In genomic region chr9:109013678-109014145, GRCh38 we compare ENCODE assay signal across 8 cellular contexts. TPM values are rescaled to one million over a fixed set of nuclear protein-coding genes. Genes with fewer than 3 reads are reported as not detected.
DNase-seq lines count a peak whose midpoint lies in the region; ATAC-seq, FAIRE-seq and TF ChIP-seq lines count a peak whose summit lies in the region.

No MANE protein-coding gene starts in this region.

- WGBS in K562 (ENCODE audit: insufficient coverage, low coverage, missing lambda C conversion rate): under 1% methylated on average over 9 of the region's 12 CpGs
- 1 to 4% methylated on average over 9 to 10 of the region's 12 CpGs for WGBS in lower leg skin, 2 donors

- H3K27ac ChIP-seq in K562 (ENCODE audit: extremely low read depth, low read depth, low read length): peak overlapping the region; percentile 68
- peak overlapping the region; percentile 91 to 97 for H3K27ac ChIP-seq in tibial artery

- no peaks in the 10 kb centered on the region for H3K9me3 ChIP-seq in K562 (replicated peaks; ENCODE audit: control insufficient read depth, insufficient read depth, low read depth, low read length)
- H3K9me3 ChIP-seq in tibial artery: no peaks in the 10 kb centered on the region

- H3K9me1 ChIP-seq in K562 (ENCODE audit: control insufficient read depth, insufficient read depth, low read length): no peaks in the 10 kb centered on the region

- H4K20me1 ChIP-seq in K562 (replicated peaks; ENCODE audit: control insufficient read depth, insufficient read depth, low read length): no peaks in the 10 kb centered on the region; the same call in 1 of the 2 replicates

- TF ChIP-seq EP300 in K562 (IDR thresholded peaks at IDR 0.05; ENCODE audit: low read length): no peak

- TF ChIP-seq POLR2A in K562 (conservative IDR thresholded peaks at IDR 0.05) (0 out of 2 replicates have a peak, but pooled peaks have one; percentile 1), lower leg skin (IDR thresholded peaks at IDR 0.05) (no peak)

- H3K79me2 ChIP-seq in K562 (ENCODE audit: control insufficient read depth, insufficient read depth, low read length): peaks cover 44% of the 10 kb centered on the region

- CTCF ChIA-PET in K562 (lab: Yijun Ruan, JAX; ENCODE audit: low intra/inter-chr PET ratio): no interaction called here

- H3K9ac ChIP-seq in K562 (ENCODE audit: insufficient read depth in 1 of 2, low read depth in 2 of 2, low read length in 2 of 2): peak overlapping the region; percentile 50 to 82; a peak in 3 of 4 replicates

- ATAC-seq in K562 (no peak), HG03571 (IDR thresholded peaks at IDR 0.05; ENCODE audit: unreplicated experiment) (no peak)

- intact Hi-C loops in K562 (cut with micrococcal nuclease): loop anchor here (5.0 kb wide), 3 partner anchors 81 to 119 kb away; partner anchors contain the start of genes ABITRAM, ELP1 and TMEM245
- intact Hi-C loops in lower leg skin (cut with DNase I; ENCODE audit: low total_unique reads): no loop called here
- intact Hi-C loops in tibial artery (cut with DNase I; ENCODE audit: low total_unique reads): loop anchor here (5.0 to 10.0 kb wide), 2 partner anchors 79 to 104 kb away; partner anchors contain the start of genes ABITRAM, ELP1 and TMEM245

- peak overlapping the region; percentile 96 for H2AFZ ChIP-seq in K562 (ENCODE audit: low read depth, low read length)

- H3K27me3 ChIP-seq in K562 (ENCODE audit: control insufficient read depth in 2 of 2, insufficient read depth in 2 of 2, low read length in 2 of 2) (no peaks in the 10 kb centered on the region), tibial artery (no peaks in the 10 kb centered on the region)

- POLR2A ChIA-PET in K562 (lab: Yijun Ruan, JAX): no interaction called here

- DNase-seq in AG09309 (ENCODE audit: low read depth) (peak; percentile 45), HS-5 (ENCODE audit: low read depth) (peak; percentile 51), K562 (ENCODE audit: extremely low read depth in 1 of 4, low spot score in 3 of 4) (no peak), lower leg skin (ENCODE audit: low spot score in 2 of 2) (no peak), tibial artery (no peak), GDM1 (lab: John Stamatoyannopoulos, UW) (no peak), KG1 (lab: John Stamatoyannopoulos, UW) (no peak)

- BruUV-seq in K562 (replicated peaks; lab: Mats Ljungman, UMichigan): no TSS peak

- H3K4me2 ChIP-seq in K562 (ENCODE audit: insufficient read depth, low read length): peak overlapping the region; percentile 76

- in situ Hi-C loops in K562 (cut with MboI): no loop called here

- H3K4me3 ChIP-seq in AG09309 (ENCODE audit: control insufficient read depth, low read depth, low read length) (peak overlapping the region; percentile 81), K562 (peak overlapping the region; percentile 81), lower leg skin (ENCODE audit: low read depth, poor library complexity, severe bottlenecking) (peak overlapping the region; percentile 12), tibial artery (peak overlapping the region; percentile 72 to 77)

- TF ChIP-seq CTCF in AG09309 (IDR thresholded peaks at IDR 0.05; ENCODE audit: control insufficient read depth, insufficient read depth, low read depth, low read length, missing control alignments): no peak
- no peak for TF ChIP-seq CTCF in K562 (IDR thresholded peaks at IDR 0.05 in 2 of 3, conservative IDR thresholded peaks at IDR 0.05 in 1 of 3; ENCODE audit: insufficient read depth in 2 of 3, low read depth in 1 of 3, low read length in 3 of 3)
- TF ChIP-seq CTCF in lower leg skin (IDR thresholded peaks at IDR 0.05): no peak
- no peak for TF ChIP-seq CTCF in tibial artery (IDR thresholded peaks at IDR 0.05)

- peaks cover 20 to 33% of the 10 kb centered on the region in 2 experiments; a peak in 4 of 5 replicates for H3K4me1 ChIP-seq in K562 (replicated peaks in 1 of 2; ENCODE audit: control insufficient read depth in 2 of 2, insufficient read depth in 2 of 2, low read length in 2 of 2)
- peaks cover 0 to 38% (median 28%) of the 10 kb centered on the region in 4 donors for H3K4me1 ChIP-seq in tibial artery

- no peak for TF ChIP-seq RAD21 in K562 (CRISPR knock-in tag; conservative IDR thresholded peaks at IDR 0.05 in 1 of 2, IDR thresholded peaks at IDR 0.05 in 1 of 2)

- H3K36me3 ChIP-seq in K562 (ENCODE audit: control insufficient read depth, insufficient read depth, low read length) (peaks cover 24% of the 10 kb centered on the region), tibial artery (no peaks in the 10 kb centered on the region)

- peak; percentile 79 for FAIRE-seq in K562 (lab: Jason Lieb, UNC)

TF ChIP-seq in K562, 482 proteins besides CTCF, POLR2A, EP300 and RAD21 (continues in another document):
- no peak for TF ChIP-seq POU5F1 (IDR thresholded peaks at IDR 0.05; ENCODE audit: borderline replicate concordance, low read depth, low read length, partially characterized antibody)
- no peak for TF ChIP-seq CREB3 (tag; conservative IDR thresholded peaks at IDR 0.05; ENCODE audit: low read depth)
- TF ChIP-seq IRF1 (CRISPR knock-in tag; IDR thresholded peaks at IDR 0.05; ENCODE audit: borderline replicate concordance): no peak
- 0 out of 2 replicates have a peak, but pooled peaks have one; percentile 13 for TF ChIP-seq CREB3L1 (IDR thresholded peaks at IDR 0.05; ENCODE audit: borderline replicate concordance, low read depth)
- no peak for TF ChIP-seq ELF4 (CRISPR knock-in tag; IDR thresholded peaks at IDR 0.05)
- no peak for TF ChIP-seq ZNF217 (CRISPR knock-in tag; IDR thresholded peaks at IDR 0.05)
- TF ChIP-seq PTTG1 (tag; IDR thresholded peaks at IDR 0.05; ENCODE audit: low read depth): no peak
- TF ChIP-seq SNAPC5 (CRISPR knock-in tag; IDR thresholded peaks at IDR 0.05): no peak
- no peak for TF ChIP-seq JUNB (CRISPR knock-in tag; conservative IDR thresholded peaks at IDR 0.05)
- peak; percentile 8; the same call in 1 of the 2 replicates for TF ChIP-seq MBD2 (IDR thresholded peaks at IDR 0.05; ENCODE audit: borderline replicate concordance, low read depth)
- 0 out of 2 replicates have a peak, but pooled peaks have one; percentile 12 for TF ChIP-seq KLF16 (IDR thresholded peaks at IDR 0.05)
- TF ChIP-seq KDM5B (IDR thresholded peaks at IDR 0.05; ENCODE audit: insufficient replicate concordance, low read depth, low read length): peak; percentile 4
- TF ChIP-seq CBFA2T3 (IDR thresholded peaks at IDR 0.05): no peak
- 0 out of 2 replicates have a peak, but pooled peaks have one; percentile 16 for TF ChIP-seq CGGBP1 (CRISPR knock-in tag; IDR thresholded peaks at IDR 0.05)

RNA-seq across cellular contexts. Expression of gene CTNNAL1, which starts 0.4 kb away (rescaled TPM):
- 8.0 and 35.8 TPM in 2 replicates for total RNA-seq in K562 (2011; cell fraction: chromatin; rRNA removed; ENCODE audit: low replicate concordance)
- total RNA-seq in K562 (2011; cell fraction: nucleolus; rRNA removed): 3.3 and 5.7 TPM in 2 replicates
- total RNA-seq in K562 (2011; cell fraction: nucleoplasm; rRNA removed): 8.6 and 9.2 TPM in 2 replicates
- total RNA-seq in K562 (2014; rRNA removed) (37.6 and 38.9 TPM in 2 replicates), K562 (2014; rRNA removed; fragmentation: Illumina TruSeq; extraction: Trizol) (78.0 and 89.1 TPM in 2 replicates), K562 (2015; rRNA removed; fragmentation: Illumina TruSeq; extraction: Trizol) (42.2 and 46.7 TPM in 2 replicates), K562 (2021) (46.9 and 48.8 TPM in 2 replicates), lower leg skin (10 to 100 TPM; 15.1 to 21.7 (median 17.6) TPM)
- polyA plus RNA-seq in K562 (2011; rRNA removed) (42.5 and 70.7 TPM in 2 replicates), K562 (2014; fragmentation: Illumina TruSeq; extraction: Trizol) (53.8 and 57.9 TPM in 2 replicates), K562 (2014; fragmentation: Nextera tagmentation; extraction: Ambion mirVana) (10 to 100 TPM; 23.2 to 29.8 TPM), K562 (2014; rRNA removed) (42.3 and 43.6 TPM in 2 replicates)
- 9.6 and 20.6 TPM in 2 replicates for polyA plus RNA-seq in K562 (2011; cell fraction: cytosol; rRNA removed)
- 6.0 and 11.1 TPM in 2 replicates for polyA plus RNA-seq in K562 (2011; cell fraction: nucleus; rRNA removed)
- 32.7 and 33.7 TPM in 2 replicates for polyA plus RNA-seq in K562 (2012)
- 45.3 and 51.5 TPM in 2 replicates for polyA minus RNA-seq in K562 (2011; rRNA and poly(A)+ RNA removed)
- polyA minus RNA-seq in K562 (2011; cell fraction: cytosol; rRNA and poly(A)+ RNA removed): 16.8 and 20.3 TPM in 2 replicates
- polyA minus RNA-seq in K562 (2011; cell fraction: nucleus; rRNA and poly(A)+ RNA removed): 9.7 and 16.2 TPM in 2 replicates

Comparison
In these comparisons a context has a peak if more than half of its experiments do, and no peak if none do; other contexts are left out.
1. DNase-seq: peak in AG09309 (single experiment) and HS-5 (single experiment); none in K562 (0 of 4), lower leg skin (0 of 2), tibial artery (0 of 2), GDM1 (single experiment) and KG1 (single experiment).
2. H3K4me3 ChIP-seq: peak in every context shown above with its lines; median percentile 81 in AG09309; 81 in K562; 74 in tibial artery; 12 in lower leg skin.